3 cellular contexts compared by ENCODE assay signal in the genomic region with DNA sequence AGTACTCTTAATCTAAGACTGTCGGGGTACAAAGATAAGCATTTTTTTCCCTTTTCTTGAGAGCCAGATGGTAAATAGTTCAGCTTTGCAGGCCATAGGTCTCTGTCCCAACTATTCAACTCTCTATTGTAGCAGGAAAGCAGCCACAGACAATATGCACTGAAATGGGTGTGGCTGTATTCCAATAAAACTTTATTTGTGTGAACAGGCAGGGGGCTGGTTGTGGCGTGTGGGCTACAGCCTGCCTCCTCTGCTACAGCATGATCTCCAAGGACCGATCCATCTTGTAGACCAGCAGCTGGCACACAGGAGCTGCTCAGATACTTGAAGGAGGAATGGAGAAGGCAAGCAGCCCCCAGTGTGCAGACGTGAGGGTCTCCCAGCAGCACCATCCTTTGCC.
TF ChIP-seq lines count a peak whose summit lies in the region.
"Not testable (repeated sequence)": the region's sequence is repeated elsewhere in the genome, so short reads cannot be mapped to it uniquely, and the experiment has no call there.

No MANE protein-coding gene starts in this region.

TF ChIP-seq in HEK293, 187 proteins besides CTCF, POLR2A, EP300 and RAD21:
- TF ChIP-seq KLF9 (tag by site-specific recombination; IDR thresholded peaks at IDR 0.05; ENCODE audit: low read depth), result peak; percentile 24; the same call in 1 of the 2 replicates

TF ChIP-seq in K562, 482 proteins besides CTCF, POLR2A, EP300 and RAD21:
- TF ChIP-seq, protein P1, sequence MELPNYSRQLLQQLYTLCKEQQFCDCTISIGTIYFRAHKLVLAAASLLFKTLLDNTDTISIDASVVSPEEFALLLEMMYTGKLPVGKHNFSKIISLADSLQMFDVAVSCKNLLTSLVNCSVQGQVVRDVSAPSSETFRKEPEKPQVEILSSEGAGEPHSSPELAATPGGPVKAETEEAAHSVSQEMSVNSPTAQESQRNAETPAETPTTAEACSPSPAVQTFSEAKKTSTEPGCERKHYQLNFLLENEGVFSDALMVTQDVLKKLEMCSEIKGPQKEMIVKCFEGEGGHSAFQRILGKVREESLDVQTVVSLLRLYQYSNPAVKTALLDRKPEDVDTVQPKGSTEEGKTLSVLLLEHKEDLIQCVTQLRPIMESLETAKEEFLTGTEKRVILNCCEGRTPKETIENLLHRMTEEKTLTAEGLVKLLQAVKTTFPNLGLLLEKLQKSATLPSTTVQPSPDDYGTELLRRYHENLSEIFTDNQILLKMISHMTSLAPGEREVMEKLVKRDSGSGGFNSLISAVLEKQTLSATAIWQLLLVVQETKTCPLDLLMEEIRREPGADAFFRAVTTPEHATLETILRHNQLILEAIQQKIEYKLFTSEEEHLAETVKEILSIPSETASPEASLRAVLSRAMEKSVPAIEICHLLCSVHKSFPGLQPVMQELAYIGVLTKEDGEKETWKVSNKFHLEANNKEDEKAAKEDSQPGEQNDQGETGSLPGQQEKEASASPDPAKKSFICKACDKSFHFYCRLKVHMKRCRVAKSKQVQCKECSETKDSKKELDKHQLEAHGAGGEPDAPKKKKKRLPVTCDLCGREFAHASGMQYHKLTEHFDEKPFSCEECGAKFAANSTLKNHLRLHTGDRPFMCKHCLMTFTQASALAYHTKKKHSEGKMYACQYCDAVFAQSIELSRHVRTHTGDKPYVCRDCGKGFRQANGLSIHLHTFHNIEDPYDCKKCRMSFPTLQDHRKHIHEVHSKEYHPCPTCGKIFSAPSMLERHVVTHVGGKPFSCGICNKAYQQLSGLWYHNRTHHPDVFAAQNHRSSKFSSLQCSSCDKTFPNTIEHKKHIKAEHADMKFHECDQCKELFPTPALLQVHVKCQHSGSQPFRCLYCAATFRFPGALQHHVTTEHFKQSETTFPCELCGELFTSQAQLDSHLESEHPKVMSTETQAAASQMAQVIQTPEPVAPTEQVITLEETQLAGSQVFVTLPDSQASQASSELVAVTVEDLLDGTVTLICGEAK (IDR thresholded peaks at IDR 0.05), result peak; percentile 92
- TF ChIP-seq, protein P1 (CRISPR knock-in tag; IDR thresholded peaks at IDR 0.05), result peak; percentile 84
TF ChIP-seq in K562: peak in this region for 1; not testable (repeated sequence) for 481.

TF ChIP-seq in HepG2, 621 proteins besides CTCF, POLR2A, EP300 and RAD21:
- TF ChIP-seq, protein P1 (IDR thresholded peaks at IDR 0.05), result not testable (repeated sequence)
- TF ChIP-seq, protein P1 (CRISPR knock-in tag; IDR thresholded peaks at IDR 0.05), result peak; percentile 93
